ENCODE assay signal across 10 cellular contexts in genomic region chr5:76622973-76623596, GRCh38. TPM values are rescaled to one million over a fixed set of nuclear protein-coding genes. Genes with fewer than 3 reads are reported as not detected.
DNase-seq lines count a peak whose midpoint lies in the region; ATAC-seq, FAIRE-seq and TF ChIP-seq lines count a peak whose summit lies in the region.
"Had no signal": no experiment of that assay in that cellular context is flagged by ENCODE, and none has a peak within 500 bp of the region (broad histone marks: within the 10 kb centered on the region; RNA-seq: fewer than 3 reads in every experiment).

F2RL2 (minus strand) TSS chr5:76623403; CDS start chr5:76623230, 173 bp downstream.

- peak; percentile 25 to 80 for DNase-seq in cardiac muscle cell (ENCODE audit: low read depth in 1 of 2, low spot score in 1 of 2)
- no peak for DNase-seq in Right ventricle myocardium superior
- peak; percentile 88 for DNase-seq in astrocyte (ENCODE audit: low read depth)
- no peak for DNase-seq in stimulated activated CD4-positive, alpha-beta T cell treated with anti-CD3 and anti-CD28 coated beads, Interleukin-1b, Interleukin-23, amount 100 ng/mL, for 48 hours
- DNase-seq in pons (ENCODE audit: low spot score) = no peak
- no peak for DNase-seq in COR-L47 (lab: John Stamatoyannopoulos, UW)
- DNase-seq: CD4-positive, alpha-beta memory T cell had no signal

- H4K20me1 ChIP-seq in astrocyte (ENCODE audit: insufficient read depth, low read length) = no peaks in the 10 kb centered on the region

- H3K4me1 Mint-ChIP-seq in astrocyte (ENCODE audit: low read depth, unreplicated experiment) = peaks cover 12% of the 10 kb centered on the region

- no peaks in the 10 kb centered on the region for H3K4me1 ChIP-seq in cardiac muscle cell (ENCODE audit: low read depth)
- H3K4me1 ChIP-seq in astrocyte (ENCODE audit: insufficient read depth, low read length) = peaks cover 6% of the 10 kb centered on the region
- peaks cover 10% of the 10 kb centered on the region; the same call in 1 of the 2 replicates for H3K4me1 ChIP-seq in iPS-20b (ENCODE audit: insufficient read depth, low read length)
- no peaks in the 10 kb centered on the region for H3K4me1 ChIP-seq in urinary bladder (ENCODE audit: insufficient read depth)

- H3K9me3 ChIP-seq in cardiac muscle cell (ENCODE audit: low read depth) (no peaks in the 10 kb centered on the region), astrocyte (ENCODE audit: insufficient read depth, low read depth, low read length) (no peaks in the 10 kb centered on the region), iPS-20b (ENCODE audit: insufficient read depth, low read depth, low read length) (no peaks in the 10 kb centered on the region)

- H2AFZ ChIP-seq in astrocyte (ENCODE audit: low read depth, low read length) = peak within 1 kb of the TSS; percentile 87

- H3K27ac Mint-ChIP-seq in astrocyte (ENCODE audit: unreplicated experiment) = peak within 1 kb of the TSS; percentile 53
- H3K27ac Mint-ChIP-seq: dendritic cell treated with granulocyte-macrophage colony-stimulating factor and Interleukin-4, amounts not matched to agents 40 ng/mL and 50 ng/mL, for 4 days had no signal

- no peak within 1 kb of the TSS for H3K27ac ChIP-seq in cardiac muscle cell
- peak within 1 kb of the TSS; percentile 75 for H3K27ac ChIP-seq in astrocyte (ENCODE audit: low read depth, low read length)
- H3K27ac ChIP-seq in iPS-20b (ENCODE audit: low read length) = peak within 1 kb of the TSS; percentile 43
- peak within 1 kb of the TSS; percentile 32 for H3K27ac ChIP-seq in urinary bladder (ENCODE audit: low read depth)

- whole genome bisulfite sequencing in urinary bladder = 18% methylated on average over 7 of the region's 7 CpGs

- no peak within 1 kb of the TSS for H3K4me3 ChIP-seq in cardiac muscle cell
- H3K4me3 ChIP-seq in astrocyte (ENCODE audit: insufficient read depth, low read depth, low read length) = peak within 1 kb of the TSS; percentile 67
- no peak within 1 kb of the TSS for H3K4me3 ChIP-seq in iPS-20b (ENCODE audit: low read length)
- H3K4me3 ChIP-seq in urinary bladder (ENCODE audit: low read depth, low read length) = no peak within 1 kb of the TSS

- H3K36me3 ChIP-seq in cardiac muscle cell (no peaks in the 10 kb centered on the region), astrocyte (ENCODE audit: insufficient read depth, low read length) (no peaks in the 10 kb centered on the region), iPS-20b (ENCODE audit: insufficient read depth, low read depth, low read length) (no peaks in the 10 kb centered on the region), urinary bladder (ENCODE audit: insufficient read depth) (no peaks in the 10 kb centered on the region)

- peak within 1 kb of the TSS; percentile 85 for H3K4me2 ChIP-seq in astrocyte (ENCODE audit: low read length)

- H3K27me3 ChIP-seq in cardiac muscle cell (no peaks in the 10 kb centered on the region), astrocyte (ENCODE audit: insufficient read depth, low read length) (no peaks in the 10 kb centered on the region), iPS-20b (ENCODE audit: insufficient read depth, low read length) (no peaks in the 10 kb centered on the region)

- intact Hi-C loops in Right ventricle myocardium superior (cut with DNase I) = no loop called here

- TF ChIP-seq CTCF in cardiac muscle cell (IDR thresholded peaks at IDR 0.05; ENCODE audit: low read depth, low read length) (no peak), astrocyte (IDR thresholded peaks at IDR 0.05; ENCODE audit: insufficient read depth, low read depth, low read length) (no peak)

- FAIRE-seq in astrocyte (lab: Jason Lieb, UNC) = peak; percentile 96

- peak within 1 kb of the TSS; percentile 83 for H3K4me3 Mint-ChIP-seq in astrocyte (ENCODE audit: unreplicated experiment)
- H3K4me3 Mint-ChIP-seq: CD4-positive, alpha-beta memory T cell; dendritic cell treated with granulocyte-macrophage colony-stimulating factor and Interleukin-4, amounts not matched to agents 40 ng/mL and 50 ng/mL, for 4 days had no signal

- H3K9ac ChIP-seq in astrocyte (ENCODE audit: low read length) = peak within 1 kb of the TSS; percentile 79
- H3K9ac ChIP-seq in iPS-20b (ENCODE audit: low read depth, low read length) = no peak within 1 kb of the TSS

- H3K9me3 Mint-ChIP-seq in astrocyte (ENCODE audit: unreplicated experiment) = peaks cover under 1% of the 10 kb centered on the region
- H3K9me3 Mint-ChIP-seq: CD4-positive, alpha-beta memory T cell; dendritic cell treated with granulocyte-macrophage colony-stimulating factor and Interleukin-4, amounts not matched to agents 40 ng/mL and 50 ng/mL, for 4 days had no signal

- no peaks in the 10 kb centered on the region for H3K27me3 Mint-ChIP-seq in astrocyte (ENCODE audit: low read depth, unreplicated experiment)
- H3K27me3 Mint-ChIP-seq: CD4-positive, alpha-beta memory T cell; dendritic cell treated with granulocyte-macrophage colony-stimulating factor and Interleukin-4, amounts not matched to agents 40 ng/mL and 50 ng/mL, for 4 days had no signal

- no peak for ATAC-seq in Right ventricle myocardium superior (ENCODE audit: poor library complexity)

- H3K36me3 Mint-ChIP-seq in astrocyte (ENCODE audit: low read depth, unreplicated experiment) = no peaks in the 10 kb centered on the region

- H3K79me2 ChIP-seq in astrocyte (ENCODE audit: insufficient read depth, low read length) = peaks cover 9% of the 10 kb centered on the region

RNA-seq across cellular contexts. Expression of gene F2RL2, which starts in this region (rescaled TPM):
- total RNA-seq in cardiac muscle cell = 0.70 and 0.98 TPM in 2 replicates
- 0.32 and 3.7 TPM in 2 replicates for polyA plus RNA-seq in cardiac muscle cell
- total RNA-seq in Right ventricle myocardium superior = 0.13 TPM
- total RNA-seq in astrocyte = 23.4 and 26.0 TPM in 2 replicates
- total RNA-seq in urinary bladder = 2.1 TPM
- 1.1 TPM for polyA plus RNA-seq in urinary bladder
- total RNA-seq: CD4-positive, alpha-beta memory T cell had no signal

Comparison
In these comparisons a context has a peak if more than half of its experiments do, and no peak if none do; other contexts are left out.
1. DNase-seq: peak in cardiac muscle cell (2 of 2) and astrocyte (single experiment); none in Right ventricle myocardium superior (single experiment), stimulated activated CD4-positive, alpha-beta T cell treated with anti-CD3 and anti-CD28 coated beads, Interleukin-1b, Interleukin-23, amount 100 ng/mL, for 48 hours (single experiment), pons (single experiment) and COR-L47 (single experiment).